In genomic region chr11:75773595-75774353, GRCh38 we compare ENCODE assay signal across 10 cellular contexts. TPM values are rescaled to one million over a fixed set of nuclear protein-coding genes. Genes with fewer than 3 reads are reported as not detected.
DNase-seq lines count a peak whose midpoint lies in the region; ATAC-seq, FAIRE-seq and TF ChIP-seq lines count a peak whose summit lies in the region.
"Had no signal": no experiment of that assay in that cellular context is flagged by ENCODE, and none has a peak within 500 bp of the region (broad histone marks: within the 10 kb centered on the region; RNA-seq: fewer than 3 reads in every experiment).

No MANE protein-coding gene starts in this region.

- TF ChIP-seq CTCF in HL-60 (IDR thresholded peaks at IDR 0.05; ENCODE audit: insufficient read depth, low read length), result no peak
- TF ChIP-seq CTCF in esophagus squamous epithelium (IDR thresholded peaks at IDR 0.05), result no peak

- no peak for TF ChIP-seq POLR2A in esophagus squamous epithelium (IDR thresholded peaks at IDR 0.05)

- WGBS in esophagus squamous epithelium, 2 donors, result 40 to 58% methylated on average over 2 to 5 of the region's 5 CpGs

- H3K4me3 ChIP-seq in HL-60 (replicated peaks; ENCODE audit: insufficient read depth, low read length) (no peak overlapping the region), esophagus squamous epithelium (no peak overlapping the region)

- H3K27ac ChIP-seq in HL-60 (replicated peaks) (peak overlapping the region; percentile 57), esophagus squamous epithelium (peak overlapping the region in 3 of 4 donors; percentile 9 to 20 (median 13))

- H3K9me3 ChIP-seq in esophagus squamous epithelium, result no peaks in the 10 kb centered on the region

- H3K27me3 ChIP-seq in HL-60 (ENCODE audit: insufficient read depth, poor library complexity, severe bottlenecking) (no peaks in the 10 kb centered on the region), esophagus squamous epithelium (peaks cover 0 to 23% (median 0%) of the 10 kb centered on the region in 4 donors)

- intact Hi-C loops in esophagus squamous epithelium (cut with DNase I), result no loop called here

- DNase-seq in HL-60 (ENCODE audit: low read depth in 1 of 2, low spot score in 1 of 2) (peak; percentile 70 to 82), esophagus squamous epithelium (lab: John Stamatoyannopoulos, UW) (no peak), AG08395 (ENCODE audit: low spot score) (no peak), urothelium cell line (ENCODE audit: low spot score) (no peak), NCI-H2029 treated with DMSO at 0.1 percent for 48 hours (lab: John Stamatoyannopoulos, UW) (no peak), NCI-H82 treated with DMSO at 0.1 percent for 48 hours (lab: John Stamatoyannopoulos, UW; ENCODE audit: unreplicated experiment) (no peak)

- H3K36me3 ChIP-seq in esophagus squamous epithelium, result no peaks in the 10 kb centered on the region

- peaks cover 4 to 23% (median 7%) of the 10 kb centered on the region in 3 donors for H3K4me1 ChIP-seq in esophagus squamous epithelium

- ATAC-seq in GM18502 (IDR thresholded peaks at IDR 0.05; ENCODE audit: poor library complexity, unreplicated experiment), result peak; percentile 89
- peak; percentile 88 for ATAC-seq in GM21528 (IDR thresholded peaks at IDR 0.05; ENCODE audit: low FRiP score, unreplicated experiment)
- ATAC-seq: naive thymus-derived CD8-positive, alpha-beta T cell had no signal

- no peak for FAIRE-seq in urothelium cell line (lab: Jason Lieb, UNC)
- FAIRE-seq: astrocyte had no signal

RNA-seq across cellular contexts. Expression of gene DGAT2, which starts 5.2 kb away (rescaled TPM):
- total RNA-seq in esophagus squamous epithelium, result 10 to 100 TPM in 3 of 4 donors, 1 to 10 TPM in 1; 6.1 to 29.3 (median 19.2) TPM

RNA-seq across cellular contexts. Expression of gene UVRAG, which starts 41.2 kb away (rescaled TPM):
- total RNA-seq in esophagus squamous epithelium, result 10 to 100 TPM in 1 of 4 donors, 1 to 10 TPM in 3; 3.5 to 15.4 (median 8.5) TPM

RNA-seq across cellular contexts. Expression of gene MOGAT2, which starts 56.1 kb away (rescaled TPM):
- total RNA-seq in esophagus squamous epithelium, result not detected
- total RNA-seq: astrocyte; naive thymus-derived CD8-positive, alpha-beta T cell had no signal

Comparison
In these comparisons a context has a peak if more than half of its experiments do, and no peak if none do; other contexts are left out.
1. DNase-seq: peak in HL-60 (2 of 2); none in esophagus squamous epithelium (single experiment), AG08395 (single experiment), urothelium cell line (single experiment), NCI-H2029 treated with DMSO at 0.1 percent for 48 hours (single experiment) and NCI-H82 treated with DMSO at 0.1 percent for 48 hours (single experiment).